In genomic region chr5:55432549-55432948, GRCh38 we compare ENCODE assay signal across 15 cellular contexts.
A peak's percentile ranks its signal among the peaks of the same experiment; 100 is the strongest.
DNase-seq lines count a peak whose midpoint lies in the region; ATAC-seq and TF ChIP-seq lines count a peak whose summit lies in the region.
"Had no signal": no experiment of that assay in that cellular context is flagged by ENCODE, and none has a peak within 500 bp of the region (broad histone marks: within the 10 kb centered on the region; RNA-seq: fewer than 3 reads in every experiment).

No MANE protein-coding gene starts in this region.

- BruUV-seq in HCT116 (replicated peaks; lab: Mats Ljungman, UMichigan), result no TSS peak

- H3K9me3 Mint-ChIP-seq in activated naive CD4-positive, alpha-beta T cell treated with anti-CD3 and anti-CD28 coated beads, Interleukin-2, amount 10 ng/mL, durations not matched to agents 7 days and 5 days, result peaks cover 31% of the 10 kb centered on the region
- H3K9me3 Mint-ChIP-seq in endothelial cell (ENCODE audit: unreplicated experiment), result peaks cover 11% of the 10 kb centered on the region
- H3K9me3 Mint-ChIP-seq in stimulated activated naive B cell treated with anti-CD40 and anti-IgM and Interleukin-4, amounts not matched to agents 10 μg/mL and 1 μg/mL and 100 μg/mL, for 72 hours, result peaks cover 43 to 44% of the 10 kb centered on the region in 2 donors

- H3K4me2 ChIP-seq in HCT116 (ENCODE audit: low read length), result no peak overlapping the region; the same call in 1 of the 2 replicates
- H3K4me2 ChIP-seq: BLaER1 had no signal

- no peaks in the 10 kb centered on the region for H3K27me3 Mint-ChIP-seq in activated naive CD4-positive, alpha-beta T cell treated with anti-CD3 and anti-CD28 coated beads, Interleukin-2, amount 10 ng/mL, durations not matched to agents 7 days and 5 days
- peaks cover 6% of the 10 kb centered on the region for H3K27me3 Mint-ChIP-seq in endothelial cell (ENCODE audit: unreplicated experiment)
- H3K27me3 Mint-ChIP-seq in stimulated activated naive B cell treated with anti-CD40 and anti-IgM and Interleukin-4, amounts not matched to agents 10 μg/mL and 1 μg/mL and 100 μg/mL, for 72 hours, result no peaks in the 10 kb centered on the region
- H3K27me3 Mint-ChIP-seq: CD4-positive, alpha-beta memory T cell had no signal

- H3K9ac ChIP-seq in HCT116 (ENCODE audit: low read length), result no peak overlapping the region
- H3K9ac ChIP-seq: BLaER1 had no signal

- DNase-seq in activated naive CD4-positive, alpha-beta T cell treated with anti-CD3 and anti-CD28 coated beads, Interleukin-2, amount 10 ng/mL, durations not matched to agents 7 days and 5 days, result no peak
- no peak for DNase-seq in activated naive CD4-positive, alpha-beta T cell treated with Interleukin-2 at 50 U/mL for 16 hours
- DNase-seq in HCT116 (ENCODE audit: low read depth, low spot score) (no peak), endothelial cell (ENCODE audit: low spot score) (no peak), erythroblast (lab: John Stamatoyannopoulos, UW) (no peak), HPDE6-E6E7 (ENCODE audit: extremely low spot score) (no peak)
- DNase-seq in stimulated activated naive B cell treated with anti-CD40 and anti-IgM and Interleukin-4, amounts not matched to agents 10 μg/mL and 1 μg/mL and 100 μg/mL, for 72 hours, result no peak
- DNase-seq: 8988T; CD4-positive, alpha-beta memory T cell; DMS79 treated with DMSO at 0.1 percent for 48 hours; H9 had no signal

- H3K27me3 ChIP-seq in HCT116 (ENCODE audit: insufficient read depth, low read length), result no peaks in the 10 kb centered on the region
- H3K27me3 ChIP-seq: BLaER1 had no signal

- no peak overlapping the region for H3K4me3 Mint-ChIP-seq in activated naive CD4-positive, alpha-beta T cell treated with anti-CD3 and anti-CD28 coated beads, Interleukin-2, amount 10 ng/mL, durations not matched to agents 7 days and 5 days
- H3K4me3 Mint-ChIP-seq in endothelial cell (ENCODE audit: unreplicated experiment), result peak overlapping the region; percentile 26
- H3K4me3 Mint-ChIP-seq in stimulated activated naive B cell treated with anti-CD40 and anti-IgM and Interleukin-4, amounts not matched to agents 10 μg/mL and 1 μg/mL and 100 μg/mL, for 72 hours, result no peak overlapping the region
- H3K4me3 Mint-ChIP-seq: CD14-positive monocyte; CD4-positive, alpha-beta memory T cell; H9 had no signal

- no peaks in the 10 kb centered on the region for H3K79me2 ChIP-seq in HCT116 (ENCODE audit: insufficient read depth, low read length)

- CTCF ChIA-PET in activated naive CD4-positive, alpha-beta T cell treated with anti-CD3 and anti-CD28 coated beads, Interleukin-2, amount 10 ng/mL, durations not matched to agents 7 days and 5 days (lab: Charles Lee), result no interaction called here
- CTCF ChIA-PET in HCT116 (lab: Charles Lee), result no interaction called here

- no peak overlapping the region for H3K27ac ChIP-seq in HCT116 (ENCODE audit: low read depth, low read length)
- H3K27ac ChIP-seq: BLaER1 had no signal

- no peak overlapping the region for H3K4me3 ChIP-seq in HCT116 (replicated peaks in 1 of 2; ENCODE audit: low read depth in 1 of 2, low read length in 2 of 2)
- H3K4me3 ChIP-seq: BLaER1, GM12878 had no signal

- TF ChIP-seq RAD21 in HCT116 (IDR thresholded peaks at IDR 0.05; ENCODE audit: low read depth), result no peak

- no peaks in the 10 kb centered on the region for H3K4me1 Mint-ChIP-seq in activated naive CD4-positive, alpha-beta T cell treated with anti-CD3 and anti-CD28 coated beads, Interleukin-2, amount 10 ng/mL, durations not matched to agents 7 days and 5 days
- H3K4me1 Mint-ChIP-seq in endothelial cell (ENCODE audit: unreplicated experiment), result no peaks in the 10 kb centered on the region
- H3K4me1 Mint-ChIP-seq in stimulated activated naive B cell treated with anti-CD40 and anti-IgM and Interleukin-4, amounts not matched to agents 10 μg/mL and 1 μg/mL and 100 μg/mL, for 72 hours, result peaks cover 0 to under 1% of the 10 kb centered on the region in 2 donors
- H3K4me1 Mint-ChIP-seq: CD14-positive monocyte had no signal

- H3K9me2 ChIP-seq in HCT116 (ENCODE audit: insufficient read depth), result no peaks in the 10 kb centered on the region

- POLR2A ChIA-PET in HCT116 (lab: Charles Lee), result no interaction called here

- no peaks in the 10 kb centered on the region for H3K9me3 ChIP-seq in HCT116 (ENCODE audit: control insufficient read depth in 1 of 2, insufficient read depth in 1 of 2, low read depth in 1 of 2, low read length in 2 of 2)

- ATAC-seq in HCT116, result no peak; the same call in 1 of the 2 replicates
- ATAC-seq in stimulated activated naive B cell treated with anti-CD40 and anti-IgM and Interleukin-4, amounts not matched to agents 10 μg/mL and 1 μg/mL and 100 μg/mL, for 72 hours (replicated peaks), result no peak
- ATAC-seq in GM19455 (IDR thresholded peaks at IDR 0.05; ENCODE audit: unreplicated experiment), result no peak
- ATAC-seq: GM12878 had no signal

- H3K36me3 ChIP-seq in HCT116 (ENCODE audit: control insufficient read depth in 1 of 2, insufficient read depth in 2 of 2, low read length in 2 of 2), result peaks cover 3 to 22% of the 10 kb centered on the region in 2 experiments; a peak in 1 of 4 replicates

- no peak overlapping the region for H2AFZ ChIP-seq in HCT116 (ENCODE audit: low read depth, low read length, poor library complexity, severe bottlenecking)

- peak overlapping the region; percentile 38 for H3K27ac Mint-ChIP-seq in activated naive CD4-positive, alpha-beta T cell treated with anti-CD3 and anti-CD28 coated beads, Interleukin-2, amount 10 ng/mL, durations not matched to agents 7 days and 5 days
- H3K27ac Mint-ChIP-seq in endothelial cell (ENCODE audit: unreplicated experiment), result no peak overlapping the region
- peak overlapping the region; percentile 57 for H3K27ac Mint-ChIP-seq in stimulated activated naive B cell treated with anti-CD40 and anti-IgM and Interleukin-4, amounts not matched to agents 10 μg/mL and 1 μg/mL and 100 μg/mL, for 72 hours
- H3K27ac Mint-ChIP-seq: CD14-positive monocyte, H9 had no signal

- RAD21 ChIA-PET in HCT116 (lab: Charles Lee; ENCODE audit: low non-redundant PET in 1 of 2, low total read pairs in 2 of 2, uncharacterized antibody in 2 of 2, unreplicated experiment in 2 of 2), result no interaction called here

- peaks cover 82% of the 10 kb centered on the region for H3K36me3 Mint-ChIP-seq in activated naive CD4-positive, alpha-beta T cell treated with anti-CD3 and anti-CD28 coated beads, Interleukin-2, amount 10 ng/mL, durations not matched to agents 7 days and 5 days
- H3K36me3 Mint-ChIP-seq in endothelial cell (ENCODE audit: low read depth, unreplicated experiment), result peaks cover 51% of the 10 kb centered on the region
- peaks cover 65 to 86% of the 10 kb centered on the region in 2 donors for H3K36me3 Mint-ChIP-seq in stimulated activated naive B cell treated with anti-CD40 and anti-IgM and Interleukin-4, amounts not matched to agents 10 μg/mL and 1 μg/mL and 100 μg/mL, for 72 hours

- TF ChIP-seq CTCF in HCT116 (IDR thresholded peaks at IDR 0.05 in 2 of 3, conservative IDR thresholded peaks at IDR 0.05 in 1 of 3; ENCODE audit: borderline replicate concordance in 1 of 3, insufficient read depth in 1 of 3, low read depth in 2 of 3, low read length in 2 of 3), result no peak
- TF ChIP-seq CTCF in endothelial cell (IDR thresholded peaks at IDR 0.05; ENCODE audit: unreplicated experiment), result no peak

- peaks cover 10 to 22% of the 10 kb centered on the region in 2 experiments for H3K4me1 ChIP-seq in HCT116 (ENCODE audit: control insufficient read depth in 1 of 2, insufficient read depth in 2 of 2, low read length in 2 of 2)
- H3K4me1 ChIP-seq: BLaER1 had no signal

- TF ChIP-seq POLR2A in HCT116 (IDR thresholded peaks at IDR 0.05; ENCODE audit: borderline replicate concordance, extremely low read depth, insufficient read depth, insufficient read length), result no peak
- TF ChIP-seq POLR2A in erythroblast (IDR thresholded peaks at IDR 0.05; ENCODE audit: low read length), result no peak

- intact Hi-C loops in HCT116 (cut with micrococcal nuclease), result no loop called here

- no peaks in the 10 kb centered on the region for H4K20me1 ChIP-seq in HCT116 (ENCODE audit: insufficient read depth)
- H4K20me1 ChIP-seq: BLaER1 had no signal

TF ChIP-seq in HCT116, 20 proteins besides CTCF, POLR2A, EP300 and RAD21:
- peak; percentile 59 for TF ChIP-seq FOSL1 (IDR thresholded peaks at IDR 0.05; ENCODE audit: low read depth)
- TF ChIP-seq TCF7L2 (IDR thresholded peaks at IDR 0.05; ENCODE audit: borderline replicate concordance, extremely low read depth, insufficient read depth, insufficient read length), result no peak
- TF ChIP-seq SP1 (IDR thresholded peaks at IDR 0.05; ENCODE audit: low read depth), result peak; percentile 27; the same call in 1 of the 2 replicates
- TF ChIP-seq MAX (IDR thresholded peaks at IDR 0.05), result no peak
- peak; percentile 76 for TF ChIP-seq CEBPB (IDR thresholded peaks at IDR 0.05; ENCODE audit: low read depth)
- no peak for TF ChIP-seq SRF (IDR thresholded peaks at IDR 0.05; ENCODE audit: low read depth)
- TF ChIP-seq ZFX (IDR thresholded peaks at IDR 0.05), result no peak
- peak; percentile 51 for TF ChIP-seq JUND (IDR thresholded peaks at IDR 0.05)
TF ChIP-seq in HCT116: peak in this region for 4.
